ENCODE assay signal across 1 cellular context in the genomic region with DNA sequence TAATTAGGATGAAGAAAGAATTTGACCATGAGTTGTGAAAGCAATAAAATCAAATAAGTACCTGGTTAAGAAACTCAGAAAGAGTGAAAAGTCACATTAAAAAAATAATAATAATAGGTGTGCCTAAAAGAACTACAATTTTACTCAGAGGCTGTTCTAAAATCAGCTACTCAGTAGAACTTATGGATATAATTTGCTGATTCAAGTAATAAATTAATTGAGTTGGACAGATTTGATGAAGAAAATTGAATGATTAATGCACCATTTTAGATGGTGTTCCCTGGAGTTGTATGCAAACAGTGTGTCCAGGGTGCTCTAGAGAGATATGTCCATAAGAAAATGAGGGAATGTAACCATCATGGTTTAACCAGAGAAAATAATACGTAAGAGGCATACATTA.
TF ChIP-seq lines count a peak whose summit lies in the region.

No MANE protein-coding gene starts in this region.

TF ChIP-seq in HepG2, 621 proteins besides CTCF, POLR2A, EP300 and RAD21 (continued from another document):
- no peak for TF ChIP-seq DNMT3B (CRISPR knock-in tag; conservative IDR thresholded peaks at IDR 0.05)
- TF ChIP-seq MAFK (conservative IDR thresholded peaks at IDR 0.05 in 1 of 2, IDR thresholded peaks at IDR 0.05 in 1 of 2; ENCODE audit: low read length in 2 of 2): peak; percentile 8 to 61; a peak in 2 of 4 replicates
- no peak for TF ChIP-seq ZNF567 (CRISPR knock-in tag; IDR thresholded peaks at IDR 0.05; ENCODE audit: borderline replicate concordance)
